ENCODE assay signal across 23 cellular contexts in the genomic region with DNA sequence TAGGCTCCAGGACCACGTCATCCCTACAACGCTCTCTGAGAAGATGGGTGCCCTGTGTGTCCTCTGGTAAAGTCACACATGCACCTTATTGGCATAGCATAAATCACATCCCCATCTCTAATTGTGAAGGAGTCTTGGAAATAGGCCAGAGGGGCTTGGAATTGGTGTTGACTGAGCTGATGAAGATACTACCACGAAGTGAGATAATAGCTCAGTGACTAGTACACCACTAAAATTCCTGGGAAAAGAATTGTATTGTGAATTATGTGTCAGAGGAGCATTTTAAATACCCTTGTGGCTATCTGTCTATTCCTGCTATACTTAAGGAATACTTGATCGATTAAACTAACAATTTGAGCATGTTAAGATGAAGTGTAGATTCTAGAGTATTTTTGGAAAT. TPM values are rescaled to one million over a fixed set of nuclear protein-coding genes. Genes with fewer than 3 reads are reported as not detected.
DNase-seq lines count a peak whose midpoint lies in the region; ATAC-seq and TF ChIP-seq lines count a peak whose summit lies in the region.
"Had no signal": no experiment of that assay in that cellular context is flagged by ENCODE, and none has a peak within 500 bp of the region (broad histone marks: within the 10 kb centered on the region; RNA-seq: fewer than 3 reads in every experiment).

No MANE protein-coding gene starts in this region.

- no peaks in the 10 kb centered on the region for H3K9me3 Mint-ChIP-seq in mesothelial cell of epicardium
- H3K9me3 Mint-ChIP-seq in stimulated activated naive CD8-positive, alpha-beta T cell treated with anti-CD3 and anti-CD28 coated beads, Interleukin-15, amount 100 ng/mL, for 72 hours: no peaks in the 10 kb centered on the region
- H3K9me3 Mint-ChIP-seq: activated naive CD4-positive, alpha-beta T cell treated with anti-CD3 and anti-CD28 coated beads, Interleukin-2, amount 10 ng/mL, durations not matched to agents 7 days and 5 days; activated T-cell treated with anti-CD3 and anti-CD28 coated beads, Interleukin-2, amount 50 U/mL, for 4 hours; central memory CD8-positive, alpha-beta T cell; neural crest cell had no signal

- no peaks in the 10 kb centered on the region for H3K27me3 Mint-ChIP-seq in mesothelial cell of epicardium (ENCODE audit: low read depth)
- H3K27me3 Mint-ChIP-seq in stimulated activated naive CD8-positive, alpha-beta T cell treated with anti-CD3 and anti-CD28 coated beads, Interleukin-15, amount 100 ng/mL, for 72 hours: no peaks in the 10 kb centered on the region
- H3K27me3 Mint-ChIP-seq: activated naive CD4-positive, alpha-beta T cell treated with anti-CD3 and anti-CD28 coated beads, Interleukin-2, amount 10 ng/mL, durations not matched to agents 7 days and 5 days; central memory CD8-positive, alpha-beta T cell had no signal

- H3K27ac ChIP-seq in BLaER1 treated with 17β-estradiol and CSF1 and Interleukin-3, amounts not matched to agents 10 nM and 100 nM: no peak overlapping the region
- H3K27ac ChIP-seq: prostate gland, vagina had no signal

- H3K9ac ChIP-seq in BLaER1 treated with 17β-estradiol and CSF1 and Interleukin-3, amounts not matched to agents 10 nM and 100 nM: no peak overlapping the region

- H3K27ac Mint-ChIP-seq in mesothelial cell of epicardium: peak overlapping the region; percentile 66
- no peak overlapping the region for H3K27ac Mint-ChIP-seq in stimulated activated naive CD8-positive, alpha-beta T cell treated with anti-CD3 and anti-CD28 coated beads, Interleukin-15, amount 100 ng/mL, for 72 hours
- H3K27ac Mint-ChIP-seq: activated CD8-positive, alpha-beta T cell treated with anti-CD3 and anti-CD28 coated beads, Interleukin-2, amount 10 ng/mL, durations not matched to agents 7 days and 5 days; activated naive CD4-positive, alpha-beta T cell treated with anti-CD3 and anti-CD28 coated beads, Interleukin-2, amount 10 ng/mL, durations not matched to agents 7 days and 5 days had no signal

- DNase-seq in A172 (ENCODE audit: low spot score) (peak; percentile 4), NCI-H1092 (lab: John Stamatoyannopoulos, UW) (peak; percentile 7), mesothelial cell of epicardium (ENCODE audit: low spot score in 2 of 2, unreplicated experiment in 2 of 2) (no peak), GM19238 (ENCODE audit: insufficient read length, low spot score) (no peak), DMS 273 treated with DMSO at 0.1 percent for 48 hours (lab: John Stamatoyannopoulos, UW) (no peak)
- DNase-seq in stimulated activated naive CD8-positive, alpha-beta T cell treated with anti-CD3 and anti-CD28 coated beads, Interleukin-15, amount 100 ng/mL, for 72 hours: no peak
- no peak for DNase-seq in effector CD8-positive, alpha-beta T cell (lab: John Stamatoyannopoulos, UW)
- DNase-seq: activated CD4-positive, CD25-positive, alpha-beta regulatory T cell treated with anti-CD3 and anti-CD28 coated beads, Interleukin-2, amount 50 U/mL, for 72 hours; activated CD8-positive, alpha-beta T cell treated with anti-CD3 and anti-CD28 coated beads, Interleukin-2, amount 10 ng/mL, durations not matched to agents 7 days and 5 days; activated naive CD4-positive, alpha-beta T cell treated with anti-CD3 and anti-CD28 coated beads, Interleukin-2, amount 10 ng/mL, durations not matched to agents 7 days and 5 days; activated T-cell treated with anti-CD3 and anti-CD28 coated beads, Interleukin-2, amount 50 U/mL, for 4 hours; aorta; EL; midbrain; NCI-H1694; NCI-H82; testis had no signal

- ATAC-seq in stimulated activated naive CD8-positive, alpha-beta T cell treated with anti-CD3 and anti-CD28 coated beads, Interleukin-15, amount 100 ng/mL, for 72 hours: no peak
- ATAC-seq: activated CD8-positive, alpha-beta T cell treated with anti-CD3 and anti-CD28 coated beads, Interleukin-2, amount 10 ng/mL, durations not matched to agents 7 days and 5 days; activated T-cell treated with anti-CD3 and anti-CD28 coated beads, Interleukin-2, amount 50 U/mL, for 4 hours; left lobe of liver had no signal

- H3K4me3 Mint-ChIP-seq in mesothelial cell of epicardium: no peak overlapping the region
- no peak overlapping the region for H3K4me3 Mint-ChIP-seq in stimulated activated naive CD8-positive, alpha-beta T cell treated with anti-CD3 and anti-CD28 coated beads, Interleukin-15, amount 100 ng/mL, for 72 hours
- H3K4me3 Mint-ChIP-seq: activated CD8-positive, alpha-beta T cell treated with anti-CD3 and anti-CD28 coated beads, Interleukin-2, amount 10 ng/mL, durations not matched to agents 7 days and 5 days; activated naive CD4-positive, alpha-beta T cell treated with anti-CD3 and anti-CD28 coated beads, Interleukin-2, amount 10 ng/mL, durations not matched to agents 7 days and 5 days; activated T-cell treated with anti-CD3 and anti-CD28 coated beads, Interleukin-2, amount 50 U/mL, for 4 hours; central memory CD8-positive, alpha-beta T cell; neural crest cell had no signal

- H3K4me3 ChIP-seq in BLaER1 treated with 17β-estradiol and CSF1 and Interleukin-3, amounts not matched to agents 10 nM and 100 nM: no peak overlapping the region
- H3K4me3 ChIP-seq: prostate gland, testis, vagina had no signal

- peaks cover 33 to 56% (median 46%) of the 10 kb centered on the region in 10 experiments for H3K4me1 ChIP-seq in BLaER1 treated with 17β-estradiol and CSF1 and Interleukin-3, amounts not matched to agents 10 nM and 100 nM
- H3K4me1 ChIP-seq: prostate gland had no signal

- peaks cover 10% of the 10 kb centered on the region for H3K36me3 Mint-ChIP-seq in mesothelial cell of epicardium

- H3K9me3 ChIP-seq in BLaER1 treated with 17β-estradiol and CSF1 and Interleukin-3, amounts not matched to agents 10 nM and 100 nM (replicated peaks in 1 of 11): peaks cover 0 to 4% (median 0%) of the 10 kb centered on the region in 11 experiments; a peak in 1 of 22 replicates
- H3K9me3 ChIP-seq: prostate gland, testis, vagina had no signal

- no peak for TF ChIP-seq CTCF in mesothelial cell of epicardium (IDR thresholded peaks at IDR 0.05; ENCODE audit: unreplicated experiment)

- H4K20me1 ChIP-seq in BLaER1 treated with 17β-estradiol and CSF1 and Interleukin-3, amounts not matched to agents 10 nM and 100 nM: peaks cover 35 to 92% (median 51%) of the 10 kb centered on the region in 11 experiments; a peak in 20 of 22 replicates

- no peaks in the 10 kb centered on the region for H3K27me3 ChIP-seq in BLaER1 treated with 17β-estradiol and CSF1 and Interleukin-3, amounts not matched to agents 10 nM and 100 nM
- H3K27me3 ChIP-seq: testis, vagina had no signal

- peaks cover 30 to 60% (median 40%) of the 10 kb centered on the region in 11 experiments for H3K36me3 ChIP-seq in BLaER1 treated with 17β-estradiol and CSF1 and Interleukin-3, amounts not matched to agents 10 nM and 100 nM
- H3K36me3 ChIP-seq: prostate gland, vagina had no signal

- peaks cover 38% of the 10 kb centered on the region for H3K4me1 Mint-ChIP-seq in mesothelial cell of epicardium
- peaks cover 58% of the 10 kb centered on the region for H3K4me1 Mint-ChIP-seq in stimulated activated naive CD8-positive, alpha-beta T cell treated with anti-CD3 and anti-CD28 coated beads, Interleukin-15, amount 100 ng/mL, for 72 hours

- H3K4me2 ChIP-seq in BLaER1 treated with 17β-estradiol and CSF1 and Interleukin-3, amounts not matched to agents 10 nM and 100 nM: peak overlapping the region in 9 of 11 experiments; percentile 7 to 66 (median 51); a peak in 17 of 22 replicates

RNA-seq across cellular contexts. Expression of gene TNRC6B, which starts 57.7 kb away (rescaled TPM):
- 13.8 and 14.4 TPM in 2 replicates for total RNA-seq in A172 (2014; rRNA removed; shearing (Covaris generic))
- 71.5 to 80.1 TPM (median 75.7 TPM) in 3 replicates for total RNA-seq in mesothelial cell of epicardium

Comparison
In these comparisons a context has a peak if more than half of its experiments do, and no peak if none do; other contexts are left out.
1. DNase-seq: peak in A172 (single experiment) and NCI-H1092 (single experiment); none in mesothelial cell of epicardium (0 of 2), stimulated activated naive CD8-positive, alpha-beta T cell treated with anti-CD3 and anti-CD28 coated beads, Interleukin-15, amount 100 ng/mL, for 72 hours (0 of 2), GM19238 (single experiment), DMS 273 treated with DMSO at 0.1 percent for 48 hours (single experiment) and effector CD8-positive, alpha-beta T cell (single experiment).